In the genomic region with DNA sequence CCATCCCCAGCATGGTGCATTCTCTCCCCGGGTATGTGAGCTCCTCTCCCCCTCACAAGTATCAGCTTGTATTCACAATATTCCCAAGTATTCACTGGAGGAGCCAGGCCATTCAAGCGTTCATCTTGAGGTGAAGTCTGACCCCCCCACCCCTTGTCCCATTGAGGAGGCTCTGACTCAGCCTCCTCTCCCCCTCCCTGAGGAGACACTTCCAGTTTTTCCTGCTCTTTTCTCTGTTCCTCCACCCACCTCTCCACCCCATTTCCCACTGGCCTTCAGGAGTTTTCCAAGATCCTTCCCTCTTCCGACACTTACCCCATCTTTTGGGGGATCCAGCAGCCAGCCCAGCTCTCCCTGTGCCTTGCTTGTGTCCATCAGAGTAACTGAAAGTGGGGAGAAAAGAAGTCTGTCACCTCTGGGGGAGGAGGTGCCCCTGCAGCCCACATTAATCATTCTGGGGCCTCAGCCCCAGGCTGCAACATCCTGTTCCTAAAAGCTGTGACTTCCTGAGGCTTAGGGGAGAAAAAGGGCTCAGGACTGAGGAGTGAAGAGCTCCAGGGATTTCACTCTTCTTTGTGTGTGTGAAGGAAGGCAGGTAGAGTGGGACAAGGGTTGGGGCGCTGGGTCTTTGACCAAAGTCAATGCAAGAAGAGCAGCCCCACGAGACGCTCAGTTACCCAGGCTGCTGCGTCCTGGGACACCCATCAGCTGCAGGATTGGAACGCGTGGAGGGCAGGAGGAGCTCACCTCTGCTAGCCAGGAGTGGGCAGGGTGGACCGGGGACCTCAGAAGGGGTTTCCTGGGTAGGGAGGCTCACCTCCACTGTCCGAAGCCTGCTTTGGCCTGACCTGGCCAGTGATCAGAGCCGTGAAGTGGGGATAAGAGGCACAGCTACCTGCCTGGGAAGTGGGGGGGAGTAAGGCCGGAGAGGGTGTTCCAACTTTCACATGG, we compare ENCODE assay signal across 8 cellular contexts. TPM values are rescaled to one million over a fixed set of nuclear protein-coding genes. Genes with fewer than 3 reads are reported as not detected.
DNase-seq lines count a peak whose midpoint lies in the region; ATAC-seq and TF ChIP-seq lines count a peak whose summit lies in the region.

No MANE protein-coding gene starts in this region.

- peak overlapping the region; percentile 86 to 95 (median 92) for H3K4me3 Mint-ChIP-seq in CD4-positive, CD25-positive, alpha-beta regulatory T cell
- H3K4me3 Mint-ChIP-seq in chondrocyte (ENCODE audit: unreplicated experiment) = no peak overlapping the region

- H3K9ac ChIP-seq in NT2/D1 (ENCODE audit: insufficient read length, low read depth) (peak overlapping the region; percentile 89), mammary epithelial cell (ENCODE audit: insufficient read depth, low read length) (peak overlapping the region; percentile 64), mucosa of stomach (ENCODE audit: low read length) (peak overlapping the region; percentile 70)

- H3K9me3 ChIP-seq in CD4-positive, CD25-positive, alpha-beta regulatory T cell (ENCODE audit: control insufficient read depth in 2 of 2, low read length in 2 of 2) = no peaks in the 10 kb centered on the region
- H3K9me3 ChIP-seq in NT2/D1 (ENCODE audit: insufficient read depth, low read length) = no peaks in the 10 kb centered on the region
- no peaks in the 10 kb centered on the region for H3K9me3 ChIP-seq in mammary epithelial cell (replicated peaks; ENCODE audit: insufficient read depth, low read length)
- no peaks in the 10 kb centered on the region for H3K9me3 ChIP-seq in mucosa of stomach (ENCODE audit: control insufficient read depth, low read length)
- no peaks in the 10 kb centered on the region for H3K9me3 ChIP-seq in A673 (ENCODE audit: low read depth, low read length, poor library complexity, severe bottlenecking)

- H3K9me3 Mint-ChIP-seq in CD4-positive, CD25-positive, alpha-beta regulatory T cell = peaks cover 0 to 4% (median 0%) of the 10 kb centered on the region in 7 donors
- no peaks in the 10 kb centered on the region for H3K9me3 Mint-ChIP-seq in chondrocyte (ENCODE audit: low read depth)

- in situ Hi-C loops in mammary epithelial cell (cut with MboI; ENCODE audit: low sequenced_read_pairs in 2 of 2) = loop anchor here in 1 of 2 donors (10.0 kb wide), 1 partner anchor 93 kb away; the partner anchor contains the start of gene CLCN1

- peaks cover 27% of the 10 kb centered on the region for H3K4me1 ChIP-seq in CD4-positive, CD25-positive, alpha-beta regulatory T cell (ENCODE audit: control insufficient read depth, insufficient read depth, low read length, poor library complexity, severe bottlenecking)
- H3K4me1 ChIP-seq in NT2/D1 (ENCODE audit: insufficient read depth, insufficient read length) = peaks cover 4% of the 10 kb centered on the region
- peaks cover 17% of the 10 kb centered on the region for H3K4me1 ChIP-seq in mammary epithelial cell (ENCODE audit: insufficient read depth, low read length)
- H3K4me1 ChIP-seq in mucosa of stomach (ENCODE audit: control insufficient read depth, insufficient read depth, low read length) = peaks cover 20% of the 10 kb centered on the region
- H3K4me1 ChIP-seq in A673 (ENCODE audit: insufficient read depth, low read length, poor library complexity, severe bottlenecking) = peaks cover 38% of the 10 kb centered on the region

- peaks cover 10% of the 10 kb centered on the region for H3K79me2 ChIP-seq in mammary epithelial cell (ENCODE audit: insufficient read depth, low read length)

- H3K4me3 ChIP-seq in CD4-positive, CD25-positive, alpha-beta regulatory T cell (ENCODE audit: low read depth, low read length) = peak overlapping the region; percentile 47
- H3K4me3 ChIP-seq in NT2/D1 (ENCODE audit: insufficient read length, low read depth) = peak overlapping the region; percentile 86
- H3K4me3 ChIP-seq in mammary epithelial cell (replicated peaks in 1 of 3; ENCODE audit: insufficient read depth in 1 of 3, low read depth in 2 of 3, low read length in 3 of 3) = peak overlapping the region; percentile 56 to 82 (median 79)
- H3K4me3 ChIP-seq in mucosa of stomach (ENCODE audit: low read length) = peak overlapping the region; percentile 18
- H3K4me3 ChIP-seq in A673 (ENCODE audit: low read depth, low read length, poor library complexity, severe bottlenecking) = no peak overlapping the region

- no peaks in the 10 kb centered on the region for H3K36me3 ChIP-seq in CD4-positive, CD25-positive, alpha-beta regulatory T cell (ENCODE audit: control insufficient read depth, insufficient read depth, low read length)
- H3K36me3 ChIP-seq in NT2/D1 (ENCODE audit: insufficient read depth, insufficient read length, low read length) (no peaks in the 10 kb centered on the region), mammary epithelial cell (ENCODE audit: insufficient read depth, low read length) (peaks cover 5% of the 10 kb centered on the region), mucosa of stomach (ENCODE audit: control insufficient read depth, insufficient read depth, low read length) (no peaks in the 10 kb centered on the region), A673 (ENCODE audit: insufficient read depth, low read length, poor library complexity, severe bottlenecking) (no peaks in the 10 kb centered on the region)

- dilution Hi-C loops in mammary epithelial cell (cut with HindIII; ENCODE audit: low sequenced_read_pairs) = no loop called here

- peaks cover 8% of the 10 kb centered on the region for H3K27me3 Mint-ChIP-seq in CD4-positive, CD25-positive, alpha-beta regulatory T cell
- peaks cover 27% of the 10 kb centered on the region for H3K27me3 Mint-ChIP-seq in chondrocyte (ENCODE audit: low read depth)

- peak; percentile 58 to 60 for ATAC-seq in CD4-positive, CD25-positive, alpha-beta regulatory T cell (ENCODE audit: low read depth in 2 of 2)

- no peak for TF ChIP-seq CTCF in mammary epithelial cell (conservative IDR thresholded peaks at IDR 0.05 in 1 of 2, IDR thresholded peaks at IDR 0.05 in 1 of 2; ENCODE audit: extremely low read depth in 1 of 2, insufficient read depth in 1 of 2, low read depth in 1 of 2, low read length in 2 of 2)
- no peak for TF ChIP-seq CTCF in A673 (conservative IDR thresholded peaks at IDR 0.05; ENCODE audit: low read depth, low read length)
- TF ChIP-seq CTCF in chondrocyte (IDR thresholded peaks at IDR 0.05) = no peak

- no peaks in the 10 kb centered on the region for H4K20me1 ChIP-seq in mammary epithelial cell (ENCODE audit: insufficient read depth, low read length)

- BruUV-seq in mammary epithelial cell (replicated peaks; lab: Mats Ljungman, UMichigan) (no TSS peak), A673 (replicated peaks; lab: Mats Ljungman, UMichigan) (no TSS peak)

- no peaks in the 10 kb centered on the region for H3K36me3 Mint-ChIP-seq in CD4-positive, CD25-positive, alpha-beta regulatory T cell
- no peaks in the 10 kb centered on the region for H3K36me3 Mint-ChIP-seq in chondrocyte (ENCODE audit: low read depth)

- peak in 2 of 3 donors; percentile 41 to 58 for DNase-seq in CD4-positive, CD25-positive, alpha-beta regulatory T cell
- DNase-seq in NT2/D1 (ENCODE audit: low read depth, low spot score) (no peak), mammary epithelial cell (no peak), DMS79 (lab: John Stamatoyannopoulos, UW) (no peak), A673 (ENCODE audit: low spot score) (no peak), chondrocyte (ENCODE audit: low spot score) (no peak), SHP77 (lab: John Stamatoyannopoulos, UW) (no peak)

- intact Hi-C loops in mammary epithelial cell (cut with micrococcal nuclease) (loop anchor here (2.0 kb wide), 2 partner anchors 27 to 167 kb away; partner anchors contain the start of gene ZYX), A673 (cut with micrococcal nuclease; ENCODE audit: unreplicated experiment) (no loop called here)

- H3K4me2 ChIP-seq in mammary epithelial cell (ENCODE audit: insufficient read depth, low read depth, low read length) = peak overlapping the region; percentile 98

- peaks cover 12 to 76% (median 42%) of the 10 kb centered on the region in 4 donors for H3K4me1 Mint-ChIP-seq in CD4-positive, CD25-positive, alpha-beta regulatory T cell
- H3K4me1 Mint-ChIP-seq in chondrocyte (ENCODE audit: low read depth) = peaks cover 11% of the 10 kb centered on the region

- H3K27ac ChIP-seq in CD4-positive, CD25-positive, alpha-beta regulatory T cell (ENCODE audit: insufficient read depth, low read length, poor library complexity, severe bottlenecking) = no peak overlapping the region
- H3K27ac ChIP-seq in mammary epithelial cell (ENCODE audit: insufficient read depth, low read depth, low read length) = peak overlapping the region; percentile 32
- no peak overlapping the region for H3K27ac ChIP-seq in A673 (ENCODE audit: low read depth, low read length, poor library complexity, severe bottlenecking)

- H3K27ac Mint-ChIP-seq in CD4-positive, CD25-positive, alpha-beta regulatory T cell = peak overlapping the region; percentile 95 to 96 (median 95)
- H3K27ac Mint-ChIP-seq in chondrocyte (ENCODE audit: unreplicated experiment) = no peak overlapping the region

- H3K27me3 ChIP-seq in CD4-positive, CD25-positive, alpha-beta regulatory T cell (ENCODE audit: control insufficient read depth, insufficient read depth, low read length) = no peaks in the 10 kb centered on the region
- H3K27me3 ChIP-seq in NT2/D1 (ENCODE audit: insufficient read depth, insufficient read length) = no peaks in the 10 kb centered on the region
- H3K27me3 ChIP-seq in mammary epithelial cell (ENCODE audit: insufficient read depth, low read length) = no peaks in the 10 kb centered on the region
- H3K27me3 ChIP-seq in mucosa of stomach (ENCODE audit: control insufficient read depth, insufficient read depth, low read length) = no peaks in the 10 kb centered on the region
- H3K27me3 ChIP-seq in A673 (replicated peaks; ENCODE audit: insufficient read depth, low read depth, low read length, poor library complexity) = no peaks in the 10 kb centered on the region

- CTCF ChIA-PET in mammary epithelial cell (lab: Charles Lee; ENCODE audit: low non-redundant PET) = interaction anchor here (0.5 to 0.7 kb wide), 3 partner anchors 9 to 144 kb away, joined by 3 to 4 read pairs (median 3); partner anchors contain the start of gene GSTK1
- CTCF ChIA-PET in A673 (lab: Charles Lee) = no interaction called here

- peak overlapping the region; percentile 88 for H2AFZ ChIP-seq in mammary epithelial cell (ENCODE audit: low read depth, low read length)

- POLR2A ChIA-PET in A673 (lab: Charles Lee; ENCODE audit: low non-redundant PET) = interaction anchor here (0.7 kb wide), 1 partner anchor 982 kb away, joined by 3 read pairs; no protein-coding TSS in a partner anchor

- 8% methylated on average over 7 of the region's 13 CpGs for WGBS in mammary epithelial cell (ENCODE audit: low coverage, missing lambda C conversion rate)

RNA-seq across cellular contexts. Expression of gene EPHA1, which starts 1.1 kb away (rescaled TPM):
- total RNA-seq in CD4-positive, CD25-positive, alpha-beta regulatory T cell = 5.0 TPM
- 10 to 100 TPM in 1 of 4 donors, 1 to 10 TPM in 3; 1.4 to 10.3 (median 4.8) TPM for polyA plus RNA-seq in CD4-positive, CD25-positive, alpha-beta regulatory T cell
- total RNA-seq in mammary epithelial cell = 10 to 100 TPM; 15.2 to 27.3 TPM
- polyA plus RNA-seq in mammary epithelial cell = 21.3 TPM
- 40.6 TPM for polyA minus RNA-seq in mammary epithelial cell
- total RNA-seq in A673 (2021) = 1.2 and 1.7 TPM in 2 replicates
- not detected in 3 replicates for total RNA-seq in chondrocyte

RNA-seq across cellular contexts. Expression of gene ZYX, which starts 26.4 kb away (rescaled TPM):
- total RNA-seq in CD4-positive, CD25-positive, alpha-beta regulatory T cell = 174 TPM
- polyA plus RNA-seq in CD4-positive, CD25-positive, alpha-beta regulatory T cell = 100 to 1,000 TPM in 1 of 4 donors, 10 to 100 TPM in 3; 81.1 to 105 (median 89.5) TPM
- 100 to 1,000 TPM in 1 of 2 donors, 10 to 100 TPM in 1; 68.3 to 295 TPM for total RNA-seq in mammary epithelial cell
- 83.9 TPM for polyA plus RNA-seq in mammary epithelial cell
- polyA minus RNA-seq in mammary epithelial cell = 277 TPM
- total RNA-seq in A673 (2021) = 130 and 132 TPM in 2 replicates
- total RNA-seq in chondrocyte = 241 to 386 TPM (median 384 TPM) in 3 replicates

RNA-seq across cellular contexts. Expression of gene TAS2R60, which starts 35.7 kb away (rescaled TPM):
- 0.42 TPM for total RNA-seq in CD4-positive, CD25-positive, alpha-beta regulatory T cell
- polyA plus RNA-seq in CD4-positive, CD25-positive, alpha-beta regulatory T cell = under 1 TPM in 2 of 4 donors, not detected in 2; 0.19 to 0.20 TPM
- total RNA-seq in mammary epithelial cell = under 1 TPM in 1 of 2 donors, not detected in 1; 0.17 TPM
- polyA plus RNA-seq in mammary epithelial cell = not detected
- polyA minus RNA-seq in mammary epithelial cell = not detected
- total RNA-seq in A673 (2021) = not detected in 2 replicates
- total RNA-seq in chondrocyte = not detected in 3 replicates

RNA-seq across cellular contexts. Expression of gene FAM131B, which starts 45.1 kb away (rescaled TPM):
- total RNA-seq in CD4-positive, CD25-positive, alpha-beta regulatory T cell = 0.27 TPM
- polyA plus RNA-seq in CD4-positive, CD25-positive, alpha-beta regulatory T cell = under 1 TPM in 3 of 4 donors, not detected in 1; 0.14 to 0.36 (median 0.35) TPM
- total RNA-seq in mammary epithelial cell = 1 to 10 TPM in 1 of 2 donors, under 1 TPM in 1; 0.71 to 1.5 TPM
- polyA plus RNA-seq in mammary epithelial cell = 0.58 TPM
- polyA minus RNA-seq in mammary epithelial cell = not detected
- 1.8 and 1.9 TPM in 2 replicates for total RNA-seq in A673 (2021)
- 3.0 to 4.0 TPM (median 3.1 TPM) in 3 replicates for total RNA-seq in chondrocyte

Comparison
In these comparisons a context has a peak if more than half of its experiments do, and no peak if none do; other contexts are left out.
1. DNase-seq: peak in CD4-positive, CD25-positive, alpha-beta regulatory T cell (2 of 3); none in NT2/D1 (single experiment), mammary epithelial cell (single experiment), DMS79 (single experiment), A673 (single experiment), chondrocyte (single experiment) and SHP77 (0 of 2).
2. Peak in every context shown above with its lines, with median percentiles within 50 percentile points of each other: H3K9ac ChIP-seq.